ENCODE assay signal across 11 cellular contexts in the genomic region with DNA sequence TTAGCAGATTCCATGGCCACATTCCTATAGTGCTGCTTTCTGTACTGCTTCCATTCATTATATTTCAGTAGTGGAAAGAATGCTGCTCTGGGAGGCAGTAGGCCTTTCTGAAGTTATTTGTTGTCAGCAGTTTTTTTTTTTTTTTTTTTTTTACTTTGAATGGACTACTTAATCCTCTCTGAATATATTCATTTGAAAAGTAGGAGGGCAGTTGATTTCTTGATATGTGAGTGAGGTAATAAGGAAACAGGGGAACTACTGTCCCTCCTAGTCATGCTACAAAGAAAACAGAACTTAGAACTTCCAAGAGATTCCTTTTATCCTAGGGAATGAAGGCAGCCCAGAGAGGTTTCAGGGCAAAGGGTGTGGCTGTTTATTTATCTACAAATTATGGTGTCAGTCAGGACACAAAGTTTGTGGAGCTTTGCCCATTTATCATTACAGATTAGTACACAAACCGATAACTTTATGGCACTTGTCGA.
DNase-seq lines count a peak whose midpoint lies in the region; ATAC-seq, FAIRE-seq and TF ChIP-seq lines count a peak whose summit lies in the region.
"Had no signal": no experiment of that assay in that cellular context is flagged by ENCODE, and none has a peak within 500 bp of the region (broad histone marks: within the 10 kb centered on the region; RNA-seq: fewer than 3 reads in every experiment).

No MANE protein-coding gene starts in this region.

- H3K9me3 ChIP-seq in HepG2 (ENCODE audit: low read length): no peaks in the 10 kb centered on the region
- no peaks in the 10 kb centered on the region for H3K9me3 ChIP-seq in right lobe of liver
- H3K9me3 ChIP-seq in Karpas-422 (ENCODE audit: low read length): no peaks in the 10 kb centered on the region

- no peak for TF ChIP-seq RAD21 in HepG2 (CRISPR knock-in tag; IDR thresholded peaks at IDR 0.05)

- H3K27me3 Mint-ChIP-seq in mesothelial cell of epicardium (ENCODE audit: low read depth): no peaks in the 10 kb centered on the region

- no peak for FAIRE-seq in HepG2 (lab: Jason Lieb, UNC)
- FAIRE-seq: GM12892 had no signal

- no peak overlapping the region for H3K9ac ChIP-seq in HepG2 (ENCODE audit: insufficient read depth, low read depth, low read length)
- no peak overlapping the region for H3K9ac ChIP-seq in Karpas-422 (ENCODE audit: low read length)
- H3K9ac ChIP-seq: parathyroid adenoma had no signal

- TF ChIP-seq CTCF in HepG2 (CRISPR knock-in tag; IDR thresholded peaks at IDR 0.05) (no peak), right lobe of liver (IDR thresholded peaks at IDR 0.05) (no peak), mesothelial cell of epicardium (IDR thresholded peaks at IDR 0.05; ENCODE audit: unreplicated experiment) (no peak)

- H2AFZ ChIP-seq in HepG2 (ENCODE audit: low read length) (no peak overlapping the region), Karpas-422 (ENCODE audit: low read length) (no peak overlapping the region)
- H2AFZ ChIP-seq: parathyroid adenoma had no signal

- CTCF ChIA-PET in HepG2 (lab: Yijun Ruan, JAX; ENCODE audit: low intra/inter-chr PET ratio, low total read pairs): no interaction called here

- in situ Hi-C loops in HepG2 (cut with HindIII; ENCODE audit: extremely low pct_ligation_motif_present, low pct_unique_long_range_greater_than_20kb): no loop called here

- H3K9me2 ChIP-seq in Karpas-422 (replicated peaks; ENCODE audit: insufficient read depth, low read length): no peaks in the 10 kb centered on the region

- no peaks in the 10 kb centered on the region for H3K9me3 Mint-ChIP-seq in mesothelial cell of epicardium
- H3K9me3 Mint-ChIP-seq: immature natural killer cell had no signal

- no peaks in the 10 kb centered on the region for H3K36me3 Mint-ChIP-seq in mesothelial cell of epicardium
- H3K36me3 Mint-ChIP-seq: immature natural killer cell had no signal

- peak; percentile 71 for ATAC-seq in HepG2
- no peak for ATAC-seq in right lobe of liver

- peak overlapping the region; percentile 9 for H3K4me3 Mint-ChIP-seq in mesothelial cell of epicardium

- H3K4me1 ChIP-seq in HepG2 (ENCODE audit: insufficient read depth, low read length) (peaks cover 31% of the 10 kb centered on the region), right lobe of liver (peaks cover 0 to 26% (median 9%) of the 10 kb centered on the region in 4 donors), Karpas-422 (ENCODE audit: low read length) (no peaks in the 10 kb centered on the region)

- WGBS in HepG2 (ENCODE audit: low lambda C conversion rate): 25% methylated on average over 2 of the region's 2 CpGs
- WGBS in right lobe of liver (ENCODE audit: insufficient coverage, low coverage, low lambda C conversion rate, missing lambda C conversion rate): 25% methylated on average over 2 of the region's 2 CpGs

- H3K4me1 Mint-ChIP-seq in mesothelial cell of epicardium: peaks cover 66% of the 10 kb centered on the region

- H3K27ac ChIP-seq in HepG2 (ENCODE audit: extremely low read length, insufficient read depth, low read length): peak overlapping the region; percentile 2
- H3K27ac ChIP-seq in right lobe of liver: no peak overlapping the region
- H3K27ac ChIP-seq in Karpas-422 (ENCODE audit: low read length): no peak overlapping the region
- H3K27ac ChIP-seq: parathyroid adenoma had no signal

- intact Hi-C loops in HepG2 (cut with micrococcal nuclease; ENCODE audit: unreplicated experiment): loop anchor here (5.0 kb wide), 1 partner anchor 495 kb away; no protein-coding TSS in a partner anchor
- intact Hi-C loops in right lobe of liver (cut with DNase I): no loop called here

- TF ChIP-seq EP300 in HepG2 (IDR thresholded peaks at IDR 0.05; ENCODE audit: low read depth in 2 of 2, low read length in 2 of 2): no peak
- TF ChIP-seq EP300 in HepG2 (CRISPR knock-in tag; IDR thresholded peaks at IDR 0.05; ENCODE audit: borderline replicate concordance): no peak

- TF ChIP-seq POLR2A in HepG2 (IDR thresholded peaks at IDR 0.05; ENCODE audit: insufficient read depth in 1 of 2, low read depth in 2 of 2, low read length in 2 of 2): no peak
- TF ChIP-seq POLR2A in right lobe of liver (IDR thresholded peaks at IDR 0.05): no peak

- no TSS peak for BruUV-seq in HepG2 (replicated peaks; lab: Mats Ljungman, UMichigan)

- DNase-seq in HepG2 (ENCODE audit: low spot score): peak; percentile 67
- no peak for DNase-seq in right lobe of liver
- DNase-seq in amniotic epithelial cell (ENCODE audit: low read depth): peak; percentile 12
- no peak for DNase-seq in mesothelial cell of epicardium (ENCODE audit: low spot score in 2 of 2, unreplicated experiment in 2 of 2)
- DNase-seq in NCI-H2081 (lab: John Stamatoyannopoulos, UW): no peak
- DNase-seq in NCI-H1417 (lab: John Stamatoyannopoulos, UW): no peak
- DNase-seq in Karpas-422: no peak
- DNase-seq in GM19240 (ENCODE audit: insufficient read length, low spot score): no peak
- DNase-seq: immature natural killer cell had no signal

- H3K79me2 ChIP-seq in HepG2 (ENCODE audit: insufficient read depth, low read length): peaks cover 15% of the 10 kb centered on the region
- H3K79me2 ChIP-seq in Karpas-422 (ENCODE audit: low read length): no peaks in the 10 kb centered on the region

- no peak overlapping the region for H3K4me3 ChIP-seq in HepG2 (replicated peaks in 1 of 3; ENCODE audit: insufficient read depth in 1 of 3, low read depth in 2 of 3, low read length in 3 of 3)
- H3K4me3 ChIP-seq in right lobe of liver: no peak overlapping the region
- no peak overlapping the region for H3K4me3 ChIP-seq in Karpas-422 (ENCODE audit: low read length)

- no peaks in the 10 kb centered on the region for H3K27me3 ChIP-seq in HepG2 (ENCODE audit: control insufficient read depth in 1 of 2, insufficient read depth in 2 of 2, low read length in 2 of 2)
- no peaks in the 10 kb centered on the region for H3K27me3 ChIP-seq in right lobe of liver
- no peaks in the 10 kb centered on the region for H3K27me3 ChIP-seq in Karpas-422 (ENCODE audit: low read length)

- peak overlapping the region; percentile 91 for H3K27ac Mint-ChIP-seq in mesothelial cell of epicardium

- H3K36me3 ChIP-seq in HepG2 (replicated peaks in 1 of 2; ENCODE audit: control insufficient read depth in 1 of 2, insufficient read depth in 2 of 2, low read length in 2 of 2) (no peaks in the 10 kb centered on the region; a peak in 1 of 5 replicates), right lobe of liver (no peaks in the 10 kb centered on the region), Karpas-422 (ENCODE audit: insufficient read depth, low read length) (no peaks in the 10 kb centered on the region)

- H3K4me2 ChIP-seq in HepG2 (ENCODE audit: low read depth, low read length) (0 out of 2 replicates have a peak overlapping the region, but pooled peaks have one; percentile 2), Karpas-422 (ENCODE audit: low read depth, low read length, poor library complexity, severe bottlenecking) (no peak overlapping the region)

- H4K20me1 ChIP-seq in HepG2 (ENCODE audit: insufficient read depth, low read length) (peaks cover 9% of the 10 kb centered on the region; the same call in 1 of the 2 replicates), Karpas-422 (ENCODE audit: insufficient read depth, low read depth, low read length) (peaks cover 60% of the 10 kb centered on the region)

- POLR2A ChIA-PET in HepG2 (lab: Yijun Ruan, JAX): no interaction called here

TF ChIP-seq in HepG2, 621 proteins besides CTCF, POLR2A, EP300 and RAD21:
- TF ChIP-seq MAFK (conservative IDR thresholded peaks at IDR 0.05 in 1 of 2, IDR thresholded peaks at IDR 0.05 in 1 of 2; ENCODE audit: low read length in 2 of 2): peak; percentile 59 to 60; a peak in 3 of 4 replicates
- TF ChIP-seq, protein P1, sequence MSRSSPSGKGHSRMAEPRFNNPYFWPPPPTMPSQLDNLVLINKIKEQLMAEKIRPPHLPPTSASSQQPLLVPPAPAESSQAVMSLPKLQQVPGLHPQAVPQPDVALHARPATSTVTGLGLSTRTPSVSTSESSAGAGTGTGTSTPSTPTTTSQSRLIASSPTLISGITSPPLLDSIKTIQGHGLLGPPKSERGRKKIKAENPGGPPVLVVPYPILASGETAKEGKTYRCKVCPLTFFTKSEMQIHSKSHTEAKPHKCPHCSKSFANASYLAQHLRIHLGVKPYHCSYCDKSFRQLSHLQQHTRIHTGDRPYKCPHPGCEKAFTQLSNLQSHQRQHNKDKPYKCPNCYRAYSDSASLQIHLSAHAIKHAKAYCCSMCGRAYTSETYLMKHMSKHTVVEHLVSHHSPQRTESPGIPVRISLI (CRISPR knock-in tag; IDR thresholded peaks at IDR 0.05; ENCODE audit: borderline replicate concordance): peak; percentile 23; the same call in 1 of the 2 replicates
- TF ChIP-seq MAFF (IDR thresholded peaks at IDR 0.05; ENCODE audit: low read depth, low read length): peak; percentile 31; the same call in 1 of the 2 replicates
- TF ChIP-seq ZNF296 (CRISPR knock-in tag; conservative IDR thresholded peaks at IDR 0.05): no peak
- TF ChIP-seq, protein P2, sequence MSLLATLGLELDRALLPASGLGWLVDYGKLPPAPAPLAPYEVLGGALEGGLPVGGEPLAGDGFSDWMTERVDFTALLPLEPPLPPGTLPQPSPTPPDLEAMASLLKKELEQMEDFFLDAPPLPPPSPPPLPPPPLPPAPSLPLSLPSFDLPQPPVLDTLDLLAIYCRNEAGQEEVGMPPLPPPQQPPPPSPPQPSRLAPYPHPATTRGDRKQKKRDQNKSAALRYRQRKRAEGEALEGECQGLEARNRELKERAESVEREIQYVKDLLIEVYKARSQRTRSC (CRISPR knock-in tag; IDR thresholded peaks at IDR 0.05; ENCODE audit: low read depth): no peak
TF ChIP-seq in HepG2: peak in this region for 3.

Comparison
In these comparisons a context has a peak if more than half of its experiments do, and no peak if none do; other contexts are left out.
1. DNase-seq: peak in HepG2 (single experiment) and amniotic epithelial cell (single experiment); none in right lobe of liver (0 of 3), mesothelial cell of epicardium (0 of 2), NCI-H2081 (0 of 2), NCI-H1417 (0 of 3), Karpas-422 (single experiment) and GM19240 (single experiment).